Comparison of ENCODE assay signal across 1 cellular context in genomic region chr7:155220881-155221280, GRCh38.
TF ChIP-seq lines count a peak whose summit lies in the region.

No MANE protein-coding gene starts in this region.

TF ChIP-seq in liver, 16 proteins besides CTCF, POLR2A, EP300 and RAD21 (continued from another document):
- no peak for TF ChIP-seq REST (IDR thresholded peaks at IDR 0.05)
- no peak for TF ChIP-seq TAF1 (conservative IDR thresholded peaks at IDR 0.05)
- no peak for TF ChIP-seq YY1 (IDR thresholded peaks at IDR 0.05)
- TF ChIP-seq ATF3 (IDR thresholded peaks at IDR 0.05), result no peak
- no peak for TF ChIP-seq SP1 (IDR thresholded peaks at IDR 0.05)
- TF ChIP-seq GABPA (IDR thresholded peaks at IDR 0.05 in 1 of 2, conservative IDR thresholded peaks at IDR 0.05 in 1 of 2), result no peak
- TF ChIP-seq EGR1 (IDR thresholded peaks at IDR 0.05; ENCODE audit: low read depth in 2 of 2), result no peak
- no peak for TF ChIP-seq MAX (IDR thresholded peaks at IDR 0.05)
- TF ChIP-seq HNF4A (conservative IDR thresholded peaks at IDR 0.05), result no peak
- no peak for TF ChIP-seq ZBTB33 (IDR thresholded peaks at IDR 0.05)
- no peak for TF ChIP-seq FOXA1 (IDR thresholded peaks at IDR 0.05)
- TF ChIP-seq FOXA2 (IDR thresholded peaks at IDR 0.05), result no peak
- no peak for TF ChIP-seq HNF4G (IDR thresholded peaks at IDR 0.05)
- TF ChIP-seq JUND (IDR thresholded peaks at IDR 0.05), result no peak
- no peak for TF ChIP-seq RXRA (IDR thresholded peaks at IDR 0.05)
